In the genomic region with DNA sequence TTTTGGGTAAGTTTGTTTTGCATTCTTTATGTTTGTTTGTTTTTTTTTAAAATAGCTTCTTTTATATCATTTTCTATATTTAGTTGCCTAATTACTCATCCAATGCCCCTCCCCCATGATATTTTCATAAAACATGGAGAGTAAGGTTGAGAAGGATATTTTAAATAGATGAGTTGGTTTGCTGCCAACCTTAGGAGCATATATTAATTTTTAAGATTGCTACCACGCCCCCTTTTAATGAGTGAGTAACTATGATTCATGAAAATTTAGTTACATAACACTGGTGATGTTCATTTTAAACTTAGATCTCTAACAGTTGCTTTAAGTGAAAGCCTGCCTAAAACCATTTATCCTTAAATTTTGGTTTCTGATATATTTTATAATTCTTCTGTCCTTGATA, we compare ENCODE assay signal across 15 cellular contexts. TPM values are rescaled to one million over a fixed set of nuclear protein-coding genes. Genes with fewer than 3 reads are reported as not detected.
A peak's percentile ranks its signal among the peaks of the same experiment; 100 is the strongest.
DNase-seq lines count a peak whose midpoint lies in the region; FAIRE-seq and TF ChIP-seq lines count a peak whose summit lies in the region.
"Had no signal": no experiment of that assay in that cellular context is flagged by ENCODE, and none has a peak within 500 bp of the region (broad histone marks: within the 10 kb centered on the region; RNA-seq: fewer than 3 reads in every experiment).

No MANE protein-coding gene starts in this region.

- H3K27me3 ChIP-seq in bronchial epithelial cell (ENCODE audit: control insufficient read depth, insufficient read depth, low read length) (no peaks in the 10 kb centered on the region), osteoblast (ENCODE audit: insufficient read depth, low read length) (no peaks in the 10 kb centered on the region), brain microvascular endothelial cell (replicated peaks) (no peaks in the 10 kb centered on the region)
- H3K27me3 ChIP-seq: dorsolateral prefrontal cortex, upper lobe of right lung had no signal

- no peaks in the 10 kb centered on the region for H3K9me3 ChIP-seq in osteoblast (ENCODE audit: low read depth, low read length)
- H3K9me3 ChIP-seq: mucosa of descending colon, upper lobe of right lung had no signal

- peaks cover 79% of the 10 kb centered on the region for H3K36me3 Mint-ChIP-seq in activated T-cell treated with anti-CD3 and anti-CD28 coated beads, Interleukin-2, amount 50 U/mL, for 24 hours (ENCODE audit: low read depth)

- no peak overlapping the region for H3K4me3 Mint-ChIP-seq in activated T-cell treated with anti-CD3 and anti-CD28 coated beads, Interleukin-2, amount 50 U/mL, for 24 hours

- H2AFZ ChIP-seq in osteoblast (ENCODE audit: low read length) = no peak overlapping the region

- TF ChIP-seq CTCF in RWPE1 (conservative IDR thresholded peaks at IDR 0.05; ENCODE audit: low read depth) (no peak), bronchial epithelial cell (IDR thresholded peaks at IDR 0.05; ENCODE audit: insufficient read depth, low read length, severe bottlenecking) (no peak), osteoblast (IDR thresholded peaks at IDR 0.05; ENCODE audit: extremely low read depth, low read depth, low read length) (no peak), brain microvascular endothelial cell (IDR thresholded peaks at IDR 0.05; ENCODE audit: low read depth, low read length, missing control alignments) (no peak), D721Med (IDR thresholded peaks at IDR 0.05; ENCODE audit: insufficient read depth, missing control alignments) (no peak)

- peaks cover 35% of the 10 kb centered on the region for H3K4me1 Mint-ChIP-seq in activated T-cell treated with anti-CD3 and anti-CD28 coated beads, Interleukin-2, amount 50 U/mL, for 24 hours (ENCODE audit: low read depth)

- peaks cover 37% of the 10 kb centered on the region for H3K4me1 ChIP-seq in osteoblast (ENCODE audit: insufficient read depth, low read length)
- H3K4me1 ChIP-seq: upper lobe of right lung had no signal

- CTCF ChIA-PET in RWPE1 (lab: Yijun Ruan, JAX) = interaction anchor here (0.6 kb wide), 1 partner anchor 144 kb away, joined by 3 read pairs; no protein-coding TSS in a partner anchor

- H3K9me3 Mint-ChIP-seq in activated T-cell treated with anti-CD3 and anti-CD28 coated beads, Interleukin-2, amount 50 U/mL, for 24 hours = no peaks in the 10 kb centered on the region

- H3K79me2 ChIP-seq in osteoblast (ENCODE audit: insufficient read depth, low read length) = peaks cover 31% of the 10 kb centered on the region

- POLR2A ChIA-PET in RWPE1 (lab: Yijun Ruan, JAX; ENCODE audit: low non-redundant PET) = no interaction called here

- in situ Hi-C loops in brain microvascular endothelial cell (cut with HindIII; ENCODE audit: low pct_ligation_motif_present, low sequenced_read_pairs) = no loop called here

- peak overlapping the region; percentile 69 for H3K27ac Mint-ChIP-seq in activated T-cell treated with anti-CD3 and anti-CD28 coated beads, Interleukin-2, amount 50 U/mL, for 24 hours
- H3K27ac Mint-ChIP-seq: progenitor cell of endocrine pancreas had no signal

- H3K4me2 ChIP-seq in osteoblast (ENCODE audit: insufficient read depth, low read length) = no peak overlapping the region

- no peaks in the 10 kb centered on the region for H3K27me3 Mint-ChIP-seq in activated T-cell treated with anti-CD3 and anti-CD28 coated beads, Interleukin-2, amount 50 U/mL, for 24 hours
- H3K27me3 Mint-ChIP-seq: progenitor cell of endocrine pancreas had no signal

- peaks cover 15% of the 10 kb centered on the region for H3K36me3 ChIP-seq in bronchial epithelial cell (ENCODE audit: control insufficient read depth, insufficient read depth, low read length)
- peaks cover 56% of the 10 kb centered on the region for H3K36me3 ChIP-seq in osteoblast (ENCODE audit: insufficient read depth, low read length)
- H3K36me3 ChIP-seq in brain microvascular endothelial cell (replicated peaks) = peaks cover 64% of the 10 kb centered on the region

- H3K27ac ChIP-seq in RWPE1 (no peak overlapping the region), osteoblast (ENCODE audit: low read depth, low read length) (peak overlapping the region; percentile 29), brain microvascular endothelial cell (no peak overlapping the region)
- H3K27ac ChIP-seq: upper lobe of right lung had no signal

- FAIRE-seq in bronchial epithelial cell (lab: Jason Lieb, UNC) (no peak), D721Med (lab: Jason Lieb, UNC) (no peak)

- no peaks in the 10 kb centered on the region for H4K20me1 ChIP-seq in osteoblast (ENCODE audit: insufficient read depth, low read length)

- H3K4me3 ChIP-seq in bronchial epithelial cell (ENCODE audit: low read depth, low read length) (no peak overlapping the region), osteoblast (ENCODE audit: insufficient read depth, low read length) (no peak overlapping the region), brain microvascular endothelial cell (ENCODE audit: low read depth, low read length) (no peak overlapping the region)
- H3K4me3 ChIP-seq: dorsolateral prefrontal cortex, mucosa of descending colon, upper lobe of right lung had no signal

- DNase-seq in activated T-cell treated with anti-CD3 and anti-CD28 coated beads, Interleukin-2, amount 50 U/mL, for 24 hours = no peak
- DNase-seq in activated T-cell treated with anti-CD3 and anti-CD28 coated beads, Interleukin-2, amount 50 U/mL, for 1 hour = no peak
- DNase-seq in RWPE1 (ENCODE audit: low spot score) (peak; percentile 21), bronchial epithelial cell (ENCODE audit: low read depth) (peak; percentile 48), osteoblast (ENCODE audit: insufficient read length, low spot score, missing footprints) (peak; percentile 26), brain microvascular endothelial cell (no peak), HuH-7.5 (ENCODE audit: low spot score) (no peak), D721Med (ENCODE audit: insufficient read length, low spot score) (no peak)
- DNase-seq: DMS 273 treated with DMSO at 0.1 percent for 48 hours, dorsolateral prefrontal cortex, mucosa of descending colon, NCI-H1105, NCI-H345, upper lobe of right lung had no signal

RNA-seq across cellular contexts. Expression of a gene that starts 18.7 kb away (rescaled TPM):
- total RNA-seq in bronchial epithelial cell (105 and 138 TPM in 2 replicates), osteoblast (153 and 165 TPM in 2 replicates)

Comparison
In these comparisons a context has a peak if more than half of its experiments do, and no peak if none do; other contexts are left out.
1. DNase-seq: peak in RWPE1 (single experiment), bronchial epithelial cell (single experiment) and osteoblast (single experiment); none in activated T-cell treated with anti-CD3 and anti-CD28 coated beads, Interleukin-2, amount 50 U/mL, for 24 hours (single experiment), activated T-cell treated with anti-CD3 and anti-CD28 coated beads, Interleukin-2, amount 50 U/mL, for 1 hour (single experiment), brain microvascular endothelial cell (single experiment), HuH-7.5 (single experiment) and D721Med (single experiment).